ENCODE assay signal across 37 cellular contexts in the genomic region with DNA sequence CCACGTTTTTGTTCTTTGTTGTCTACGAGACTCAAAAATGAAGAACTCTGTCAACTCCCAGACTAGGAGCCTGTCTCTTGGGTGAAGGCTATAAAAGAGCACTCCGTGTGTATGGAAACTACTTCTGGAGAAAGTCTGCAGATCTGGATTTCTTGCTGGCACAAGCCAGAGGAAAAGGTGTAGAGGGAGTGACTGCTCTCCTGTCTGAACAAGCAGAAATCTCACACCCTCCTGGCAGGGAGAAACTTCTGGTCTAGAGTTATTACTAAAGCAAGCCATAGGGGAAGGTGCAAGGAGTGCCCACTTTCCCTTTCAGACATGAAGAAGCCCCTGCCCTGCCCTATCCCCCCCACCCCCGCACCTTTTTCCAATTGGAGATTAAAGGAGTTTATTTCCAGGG. TPM values are rescaled to one million over a fixed set of nuclear protein-coding genes. Genes with fewer than 3 reads are reported as not detected.
"Had no signal": no experiment of that assay in that cellular context is flagged by ENCODE, and none has a peak within 500 bp of the region (broad histone marks: within the 10 kb centered on the region; RNA-seq: fewer than 3 reads in every experiment).

No MANE protein-coding gene starts in this region.

- ATAC-seq: activated CD8-positive, alpha-beta T cell treated with anti-CD3 and anti-CD28 coated beads for 36 hours; activated naive CD8-positive, alpha-beta T cell treated with anti-CD3 and anti-CD28 coated beads, Interleukin-2, amount 50 U/mL, for 24 hours; activated T-cell treated with anti-CD3 and anti-CD28 coated beads, Interleukin-2, amount 50 U/mL, for 4 hours; activated T-cell treated with anti-CD3 and anti-CD28 coated beads, Interleukin-2, amount 50 U/mL, for 72 hours; activated T-helper 17 cell treated with anti-CD3 and anti-CD28 coated beads, Interleukin-2, amount 50 U/mL, for 72 hours; body of pancreas had no signal

- H3K4me3 ChIP-seq: body of pancreas, breast epithelium, cardiac muscle cell had no signal

- H3K36me3 ChIP-seq: brain microvascular endothelial cell, breast epithelium, cardiac muscle cell had no signal

- DNase-seq: activated B cell treated with CpG ODN at 0.5 μM for 24 hours; activated CD4-positive, alpha-beta memory T cell treated with anti-CD3 and anti-CD28 coated beads for 36 hours; activated CD4-positive, alpha-beta T cell treated with anti-CD3 and anti-CD28 coated beads for 4 hours; activated CD4-positive, alpha-beta T cell treated with anti-CD3 and anti-CD28 coated beads, Interleukin-2, amount 10 ng/mL, durations not matched to agents 24 days and 14 days; activated CD4-positive, alpha-beta T cell treated with anti-CD3 and anti-CD28 coated beads, Interleukin-2, amount 50 U/mL, for 1 hour; activated CD4-positive, alpha-beta T cell treated with anti-CD3 and anti-CD28 coated beads, Interleukin-2, amount 50 U/mL, for 4 hours; activated CD4-positive, CD25-positive, alpha-beta regulatory T cell treated with anti-CD3 and anti-CD28 coated beads, Interleukin-2, amount 50 U/mL, for 72 hours; activated CD8-positive, alpha-beta memory T cell treated with anti-CD3 and anti-CD28 coated beads, Interleukin-2, amount 50 U/mL, for 4 hours; activated CD8-positive, alpha-beta T cell treated with anti-CD3 and anti-CD28 coated beads for 36 hours; activated effector memory CD4-positive, alpha-beta T cell treated with anti-CD3 and anti-CD28 coated beads, Interleukin-2, amount 50 U/mL, for 16 hours; activated gamma-delta T cell treated with Interleukin-2 at 50 U/mL for 16 hours; activated naive CD4-positive, alpha-beta T cell treated with anti-CD3 and anti-CD28 coated beads, Interleukin-2, amount 10 ng/mL, durations not matched to agents 7 days and 5 days; activated naive CD4-positive, alpha-beta T cell treated with Interleukin-2 at 50 U/mL for 16 hours; activated naive CD8-positive, alpha-beta T cell treated with anti-CD3 and anti-CD28 coated beads, Interleukin-2, amount 10 ng/mL, durations not matched to agents 7 days and 5 days; activated naive CD8-positive, alpha-beta T cell treated with anti-CD3 and anti-CD28 coated beads, Interleukin-2, amount 50 U/mL, for 24 hours; activated T-cell treated with anti-CD3 and anti-CD28 coated beads for 4 hours; activated T-cell treated with anti-CD3 and anti-CD28 coated beads, Interleukin-2, amount 50 U/mL, for 1 hour; activated T-cell treated with anti-CD3 and anti-CD28 coated beads, Interleukin-2, amount 50 U/mL, for 4 hours; activated T-cell treated with anti-CD3 and anti-CD28 coated beads, Interleukin-2, amount 50 U/mL, for 72 hours; amygdala; anterior cingulate cortex; body of pancreas; brain microvascular endothelial cell; caudate nucleus; cerebellar nuclear complex; SW 1271; T-helper 1 cell; T-helper 2 cell; T-helper 9 cell had no signal

- H3K4me1 ChIP-seq: body of pancreas, breast epithelium had no signal

- H3K27ac ChIP-seq: body of pancreas, brain microvascular endothelial cell, breast epithelium, cardiac muscle cell, VCaP had no signal

- H3K27me3 ChIP-seq: body of pancreas, brain microvascular endothelial cell, breast epithelium, cardiac muscle cell had no signal

- FAIRE-seq: astrocyte, TTC549 had no signal

RNA-seq across cellular contexts. Expression of gene PLAAT1, which starts 9.5 kb away (rescaled TPM):
- total RNA-seq: activated B cell treated with CpG ODN at 0.5 μM for 24 hours; activated CD4-positive, alpha-beta T cell treated with anti-CD3 and anti-CD28 coated beads, Interleukin-2, amount 10 ng/mL, durations not matched to agents 24 days and 14 days; activated CD8-positive, alpha-beta memory T cell treated with anti-CD3 and anti-CD28 coated beads for 36 hours; activated CD8-positive, alpha-beta T cell treated with anti-CD3 and anti-CD28 coated beads for 36 hours; activated naive CD8-positive, alpha-beta T cell treated with anti-CD3 and anti-CD28 coated beads, Interleukin-2, amount 10 ng/mL, durations not matched to agents 7 days and 5 days; activated T-cell treated with anti-CD3 and anti-CD28 coated beads, Interleukin-2, amount 50 U/mL, for 72 hours; activated T-helper 1 cell treated with anti-CD3 and anti-CD28 coated beads, Interleukin-12 subunit alpha, Interleukin-12 subunit beta, Interleukin-2, Interleukin-4 antibody, amounts not matched to agents 30 ng/mL and 10 ng/mL and 1 ng/mL, durations not matched to agents 14 hours and 24 hours and 36 hours; activated T-helper 17 cell treated with anti-CD3 and anti-CD28 coated beads, Interleukin-2, amount 50 U/mL, for 72 hours; body of pancreas had no signal
